Comparison of ENCODE assay signal across 1 cellular context in the genomic region with DNA sequence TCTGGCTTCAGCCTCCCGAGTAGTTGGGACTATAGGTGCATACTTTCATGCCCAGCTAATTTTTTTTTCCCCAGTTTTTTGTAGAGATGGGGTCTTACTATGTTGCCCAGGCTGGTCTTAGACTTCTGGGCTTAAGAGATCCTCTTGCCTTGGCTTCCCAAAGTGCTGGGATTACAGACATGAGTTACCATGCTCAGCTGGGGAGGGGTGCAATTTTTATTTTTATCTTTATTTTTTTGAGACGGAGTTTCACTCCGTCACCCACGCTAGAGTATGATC.
TF ChIP-seq lines count a peak whose summit lies in the region.

No MANE protein-coding gene starts in this region.

TF ChIP-seq in HCT116, 20 proteins besides CTCF, POLR2A, EP300 and RAD21:
- no peak for TF ChIP-seq EGR1 (IDR thresholded peaks at IDR 0.05; ENCODE audit: low read depth)
- no peak for TF ChIP-seq CBX3 (IDR thresholded peaks at IDR 0.05; ENCODE audit: low read depth)
- no peak for TF ChIP-seq FOSL1 (IDR thresholded peaks at IDR 0.05; ENCODE audit: low read depth)
- TF ChIP-seq YY1 (IDR thresholded peaks at IDR 0.05; ENCODE audit: extremely low read depth, insufficient replicate concordance, low read depth, low read length) = no peak
- TF ChIP-seq EZH2phosphoT487 (IDR thresholded peaks at IDR 0.05; ENCODE audit: borderline replicate concordance) = no peak
- TF ChIP-seq SP1 (IDR thresholded peaks at IDR 0.05; ENCODE audit: low read depth) = no peak
- no peak for TF ChIP-seq ATF3 (IDR thresholded peaks at IDR 0.05)
- TF ChIP-seq ELF1 (IDR thresholded peaks at IDR 0.05; ENCODE audit: borderline replicate concordance, low read depth) = no peak
